Comparison of ENCODE assay signal across 23 cellular contexts in the genomic region with DNA sequence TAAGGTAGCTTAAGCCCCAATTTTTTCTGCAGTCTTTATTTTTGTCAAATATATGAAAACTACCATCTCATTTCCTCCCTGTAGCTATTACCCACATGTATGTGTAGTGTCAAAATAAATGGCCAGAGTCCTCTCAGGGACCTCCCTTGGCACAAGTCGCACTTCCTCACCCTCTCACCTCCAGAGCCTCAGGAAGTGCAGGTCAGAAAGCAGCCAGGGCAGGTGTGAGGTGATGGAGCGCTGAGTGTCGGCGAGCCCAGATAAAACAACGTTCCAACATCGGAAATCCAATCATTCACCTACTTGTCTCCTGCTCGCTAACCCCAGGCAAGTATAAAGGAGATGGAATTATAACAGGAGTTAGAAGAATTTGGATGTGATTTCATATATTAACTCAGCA.
"Had no signal": no experiment of that assay in that cellular context is flagged by ENCODE, and none has a peak within 500 bp of the region (broad histone marks: within the 10 kb centered on the region; RNA-seq: fewer than 3 reads in every experiment).

No MANE protein-coding gene starts in this region.

- H3K9me3 ChIP-seq: colonic mucosa, esophagus squamous epithelium, gastrocnemius medialis, gastroesophageal sphincter, heart left ventricle, heart right ventricle had no signal

- H3K36me3 ChIP-seq: colonic mucosa, esophagus squamous epithelium, gastrocnemius medialis, gastroesophageal sphincter, heart left ventricle, heart right ventricle had no signal

- DNase-seq: colonic mucosa; cortex of kidney; dermis blood vessel endothelial cell; dorsolateral prefrontal cortex; effector CD4-positive, alpha-beta T cell; effector CD8-positive, alpha-beta T cell; effector memory CD8-positive, alpha-beta T cell; endodermal cell; erythroblast; esophagus squamous epithelium; foreskin fibroblast; foreskin keratinocyte; foreskin melanocyte; gastrocnemius medialis; glutamatergic neuron; head of caudate nucleus; heart left ventricle; heart right ventricle had no signal

- H3K27ac ChIP-seq: colonic mucosa, coronary artery, dorsolateral prefrontal cortex, epithelial cell of prostate, esophagus squamous epithelium, foreskin keratinocyte, gastrocnemius medialis, gastroesophageal sphincter, heart left ventricle, heart right ventricle had no signal

- H3K9me3 Mint-ChIP-seq: dendritic cell treated with granulocyte-macrophage colony-stimulating factor and Interleukin-4, amounts not matched to agents 40 ng/mL and 50 ng/mL, for 4 days; effector memory CD8-positive, alpha-beta T cell; endodermal cell had no signal

- H3K4me3 ChIP-seq: colonic mucosa, coronary artery, dorsolateral prefrontal cortex, esophagus squamous epithelium, gastrocnemius medialis, gastroesophageal sphincter, heart left ventricle, heart right ventricle had no signal

- ATAC-seq: effector memory CD8-positive, alpha-beta T cell; esophagus mucosa; foreskin keratinocyte; gastrocnemius medialis; gastroesophageal sphincter; heart left ventricle; heart right ventricle had no signal

- H3K27ac Mint-ChIP-seq: dendritic cell treated with granulocyte-macrophage colony-stimulating factor and Interleukin-4, amounts not matched to agents 40 ng/mL and 50 ng/mL, for 4 days; effector memory CD8-positive, alpha-beta T cell; endodermal cell had no signal

- H3K27me3 ChIP-seq: colonic mucosa, esophagus squamous epithelium had no signal

- H3K4me1 Mint-ChIP-seq: endodermal cell had no signal

- H3K27me3 Mint-ChIP-seq: dendritic cell treated with granulocyte-macrophage colony-stimulating factor and Interleukin-4, amounts not matched to agents 40 ng/mL and 50 ng/mL, for 4 days had no signal

- H3K4me1 ChIP-seq: colonic mucosa, esophagus squamous epithelium, gastrocnemius medialis, gastroesophageal sphincter, heart left ventricle, heart right ventricle had no signal

- H3K4me3 Mint-ChIP-seq: dendritic cell treated with granulocyte-macrophage colony-stimulating factor and Interleukin-4, amounts not matched to agents 40 ng/mL and 50 ng/mL, for 4 days; effector memory CD8-positive, alpha-beta T cell; endodermal cell had no signal
